8 cellular contexts compared by ENCODE assay signal in genomic region chr9:137877510-137878122, GRCh38. TPM values are rescaled to one million over a fixed set of nuclear protein-coding genes. Genes with fewer than 3 reads are reported as not detected.
A peak's percentile ranks its signal among the peaks of the same experiment; 100 is the strongest.
DNase-seq lines count a peak whose midpoint lies in the region; ATAC-seq and TF ChIP-seq lines count a peak whose summit lies in the region.
"Not testable (repeated sequence)": the region's sequence is repeated elsewhere in the genome, so short reads cannot be mapped to it uniquely, and the experiment has no call there.
"Had no signal": no experiment of that assay in that cellular context is flagged by ENCODE, and none has a peak within 500 bp of the region (broad histone marks: within the 10 kb centered on the region; RNA-seq: fewer than 3 reads in every experiment).

TSS of gene CACNA1B (plus strand) at chr9:137877782. CDS start at chr9:137877934, 152 bp downstream.

- H3K27ac ChIP-seq in colonic mucosa, cardiac muscle cell: not testable (repeated sequence)

- H3K36me3 Mint-ChIP-seq in memory B cell: not testable (repeated sequence)

- ATAC-seq in memory B cell (ENCODE audit: low read depth): peak; percentile 31

- not testable (repeated sequence) for H3K9ac ChIP-seq in colonic mucosa (ENCODE audit: low read depth in 2 of 2, low read length in 2 of 2)

- H3K27me3 ChIP-seq in H7 (ENCODE audit: control insufficient read depth, insufficient read depth, low read length) (peaks cover 11% of the 10 kb centered on the region), colonic mucosa (peaks cover 18% of the 10 kb centered on the region), cardiac muscle cell (peaks cover 36% of the 10 kb centered on the region)

- DNase-seq in H7 (peak; percentile 96), NCI-H345 treated with DMSO at 0.1 percent for 48 hours (lab: John Stamatoyannopoulos, UW; ENCODE audit: unreplicated experiment) (peak; percentile 31), activated T-cell treated with anti-CD3 and anti-CD28 coated beads for 48 hours (ENCODE audit: low read depth) (peak; percentile 15), cardiac muscle cell (ENCODE audit: low read depth in 1 of 2, low spot score in 1 of 2) (peak; percentile 2 to 27)
- DNase-seq in colonic mucosa; memory B cell (ENCODE audit: low spot score in 2 of 2); skeletal muscle cell (ENCODE audit: low read depth): not testable (repeated sequence)

- not testable (repeated sequence) for H3K4me3 Mint-ChIP-seq in memory B cell

- not testable (repeated sequence) for H3K4me1 ChIP-seq in colonic mucosa; cardiac muscle cell (ENCODE audit: low read depth)

- H3K27me3 Mint-ChIP-seq in memory B cell: peaks cover 23% of the 10 kb centered on the region

- H3K36me3 ChIP-seq in H7 (replicated peaks; ENCODE audit: control insufficient read depth, insufficient read depth, low read length); colonic mucosa; cardiac muscle cell: not testable (repeated sequence)

- H3K9me3 ChIP-seq in colonic mucosa; cardiac muscle cell (ENCODE audit: low read depth): not testable (repeated sequence)

- intact Hi-C loops in colonic mucosa (cut with DNase I): not testable (repeated sequence)

- peak within 1 kb of the TSS; percentile 49 for H3K4me3 ChIP-seq in H7 (ENCODE audit: insufficient read depth, low read depth, low read length)
- peak within 1 kb of the TSS; percentile 26 for H3K4me3 ChIP-seq in colonic mucosa
- peak within 1 kb of the TSS; percentile 18 for H3K4me3 ChIP-seq in cardiac muscle cell
- peak within 1 kb of the TSS; percentile 42 for H3K4me3 ChIP-seq in skeletal muscle cell (ENCODE audit: low read depth, low read length)

- H3K27ac Mint-ChIP-seq in memory B cell: not testable (repeated sequence)

- not testable (repeated sequence) for H3K9me3 Mint-ChIP-seq in memory B cell

- not testable (repeated sequence) for H3K4me1 Mint-ChIP-seq in memory B cell

- not testable (repeated sequence) for TF ChIP-seq CTCF in colonic mucosa (IDR thresholded peaks at IDR 0.05); cardiac muscle cell (IDR thresholded peaks at IDR 0.05; ENCODE audit: low read depth, low read length)

RNA-seq across cellular contexts. Expression of gene CACNA1B, which starts in this region (rescaled TPM):
- total RNA-seq in H7 (2014; rRNA removed; shearing (Covaris generic)): 1.4 and 2.3 TPM in 2 replicates
- total RNA-seq in colonic mucosa (under 1 TPM; 0.19 to 0.42 TPM), cardiac muscle cell (0.32 and 0.60 TPM in 2 replicates)
- polyA plus RNA-seq in cardiac muscle cell: 0.05 and 0.39 TPM in 2 replicates
- total RNA-seq: activated CD8-positive, alpha-beta memory T cell treated with anti-CD3 and anti-CD28 coated beads for 36 hours had no signal

Comparison
In these comparisons a context has a peak if more than half of its experiments do, and no peak if none do; other contexts are left out.
1. Peak in DNase-seq and H3K4me3 ChIP-seq in cardiac muscle cell; RNA of the gene not detected or under 1 TPM.